26 cellular contexts compared by ENCODE assay signal in the genomic region with DNA sequence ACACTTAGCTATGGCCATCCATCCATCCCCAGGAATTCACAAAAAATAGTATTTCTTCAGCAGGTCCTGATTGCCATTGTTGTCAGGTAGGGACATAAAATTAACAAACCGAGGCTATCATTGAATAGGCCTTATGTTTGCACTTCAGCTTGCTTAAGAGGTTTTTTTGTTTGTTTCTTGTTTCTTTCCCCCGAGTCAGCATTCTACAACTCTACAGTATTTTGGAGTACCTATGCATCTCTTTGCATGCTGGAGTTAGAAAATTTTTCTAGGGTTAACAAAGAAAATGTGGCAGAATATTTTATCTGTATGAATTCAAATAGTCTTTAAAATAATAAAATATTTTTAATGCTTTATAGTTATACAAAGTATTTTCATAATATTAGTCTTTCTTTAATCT. TPM values are rescaled to one million over a fixed set of nuclear protein-coding genes. Genes with fewer than 3 reads are reported as not detected.
DNase-seq lines count a peak whose midpoint lies in the region; ATAC-seq, FAIRE-seq and TF ChIP-seq lines count a peak whose summit lies in the region.
"Had no signal": no experiment of that assay in that cellular context is flagged by ENCODE, and none has a peak within 500 bp of the region (broad histone marks: within the 10 kb centered on the region; RNA-seq: fewer than 3 reads in every experiment).

No MANE protein-coding gene starts in this region.

- H3K36me3 ChIP-seq in HepG2 (replicated peaks in 1 of 2; ENCODE audit: control insufficient read depth in 1 of 2, insufficient read depth in 2 of 2, low read length in 2 of 2) (no peaks in the 10 kb centered on the region), right lobe of liver (no peaks in the 10 kb centered on the region), K562 (ENCODE audit: control insufficient read depth, insufficient read depth, low read length) (no peaks in the 10 kb centered on the region)
- H3K36me3 ChIP-seq: BE2C, BLaER1 had no signal

- H3K4me3 ChIP-seq in HepG2 (replicated peaks in 1 of 3; ENCODE audit: insufficient read depth in 1 of 3, low read depth in 2 of 3, low read length in 3 of 3) (no peak overlapping the region), right lobe of liver (no peak overlapping the region), K562 (no peak overlapping the region)
- H3K4me3 ChIP-seq: BLaER1, GM12878 had no signal

- no peaks in the 10 kb centered on the region for H3K27me3 ChIP-seq in HepG2 (ENCODE audit: control insufficient read depth in 1 of 2, insufficient read depth in 2 of 2, low read length in 2 of 2)
- H3K27me3 ChIP-seq in right lobe of liver, result no peaks in the 10 kb centered on the region
- H3K27me3 ChIP-seq in K562 (ENCODE audit: control insufficient read depth in 2 of 2, insufficient read depth in 2 of 2, low read length in 2 of 2), result no peaks in the 10 kb centered on the region
- H3K27me3 ChIP-seq: BE2C, BLaER1 had no signal

- no peak overlapping the region for H2AFZ ChIP-seq in HepG2 (ENCODE audit: low read length)
- H2AFZ ChIP-seq in K562 (ENCODE audit: low read depth, low read length), result no peak overlapping the region

- intact Hi-C loops in HepG2 (cut with micrococcal nuclease; ENCODE audit: unreplicated experiment), result no loop called here
- intact Hi-C loops in right lobe of liver (cut with DNase I), result no loop called here
- intact Hi-C loops in K562 (cut with micrococcal nuclease), result no loop called here
- intact Hi-C loops in natural killer cell (cut with micrococcal nuclease), result no loop called here

- 2% methylated on average over 2 of the region's 2 CpGs for WGBS in HepG2 (ENCODE audit: low lambda C conversion rate)
- WGBS in right lobe of liver (ENCODE audit: insufficient coverage, low coverage, low lambda C conversion rate, missing lambda C conversion rate), result 51% methylated on average over 2 of the region's 2 CpGs
- 2% methylated on average over 2 of the region's 2 CpGs for WGBS in K562 (ENCODE audit: insufficient coverage, low coverage, missing lambda C conversion rate)

- TF ChIP-seq POLR2A in HepG2 (IDR thresholded peaks at IDR 0.05; ENCODE audit: insufficient read depth in 1 of 2, low read depth in 2 of 2, low read length in 2 of 2), result no peak
- no peak for TF ChIP-seq POLR2A in right lobe of liver (IDR thresholded peaks at IDR 0.05)
- no peak for TF ChIP-seq POLR2A in K562 (conservative IDR thresholded peaks at IDR 0.05)

- ATAC-seq in HepG2, result no peak
- ATAC-seq in right lobe of liver, result no peak
- no peak for ATAC-seq in K562
- no peak for ATAC-seq in natural killer cell
- ATAC-seq: GM12878 had no signal

- CTCF ChIA-PET in HepG2 (lab: Yijun Ruan, JAX; ENCODE audit: low intra/inter-chr PET ratio, low total read pairs), result no interaction called here
- CTCF ChIA-PET in K562 (lab: Yijun Ruan, JAX; ENCODE audit: low intra/inter-chr PET ratio), result no interaction called here

- POLR2A ChIA-PET in HepG2 (lab: Yijun Ruan, JAX) (no interaction called here), K562 (lab: Yijun Ruan, JAX) (interaction anchor here (0.8 kb wide), 1 partner anchor 12 kb away, joined by 3 read pairs; no protein-coding TSS in a partner anchor)

- no peak for DNase-seq in HepG2 (ENCODE audit: low spot score)
- DNase-seq in right lobe of liver, result no peak
- DNase-seq in K562 (ENCODE audit: extremely low read depth in 1 of 4, low spot score in 3 of 4), result no peak
- no peak for DNase-seq in natural killer cell
- DNase-seq in ecto neural progenitor cell (ENCODE audit: low spot score), result no peak
- DNase-seq: 8988T; ACHN; BE2C; C1 segment of cervical spinal cord; CD4-positive, alpha-beta memory T cell; CD4-positive, CD25-positive, alpha-beta regulatory T cell; CD8-positive, alpha-beta memory T cell; COR-L47; DMS 273 treated with DMSO at 0.1 percent for 48 hours; DMS153; DMS53; DMS79; DND-41; EL; GDM1 had no signal

- TF ChIP-seq EP300 in HepG2 (IDR thresholded peaks at IDR 0.05; ENCODE audit: low read depth in 2 of 2, low read length in 2 of 2), result no peak
- TF ChIP-seq EP300 in HepG2 (CRISPR knock-in tag; IDR thresholded peaks at IDR 0.05; ENCODE audit: borderline replicate concordance), result no peak
- no peak for TF ChIP-seq EP300 in K562 (IDR thresholded peaks at IDR 0.05; ENCODE audit: low read length)

- H3K4me2 ChIP-seq in HepG2 (ENCODE audit: low read depth, low read length) (no peak overlapping the region), K562 (ENCODE audit: insufficient read depth, low read length) (no peak overlapping the region)
- H3K4me2 ChIP-seq: BLaER1 had no signal

- H3K36me3 Mint-ChIP-seq in natural killer cell, result peaks cover 6% of the 10 kb centered on the region
- H3K36me3 Mint-ChIP-seq: CD14-positive monocyte; CD4-positive, alpha-beta memory T cell; CD4-positive, CD25-positive, alpha-beta regulatory T cell; CD8-positive, alpha-beta memory T cell had no signal

- TF ChIP-seq RAD21 in HepG2 (CRISPR knock-in tag; IDR thresholded peaks at IDR 0.05) (no peak), K562 (CRISPR knock-in tag; conservative IDR thresholded peaks at IDR 0.05 in 1 of 2, IDR thresholded peaks at IDR 0.05 in 1 of 2) (no peak)

- H3K27ac ChIP-seq in HepG2 (ENCODE audit: extremely low read length, insufficient read depth, low read length), result no peak overlapping the region
- H3K27ac ChIP-seq in right lobe of liver, result no peak overlapping the region
- H3K27ac ChIP-seq in K562 (ENCODE audit: extremely low read depth, low read depth, low read length), result no peak overlapping the region
- H3K27ac ChIP-seq: BLaER1 had no signal

- TF ChIP-seq CTCF in HepG2 (CRISPR knock-in tag; IDR thresholded peaks at IDR 0.05) (no peak), right lobe of liver (IDR thresholded peaks at IDR 0.05) (no peak), K562 (IDR thresholded peaks at IDR 0.05 in 2 of 3, conservative IDR thresholded peaks at IDR 0.05 in 1 of 3; ENCODE audit: insufficient read depth in 2 of 3, low read depth in 1 of 3, low read length in 3 of 3) (no peak), natural killer cell (IDR thresholded peaks at IDR 0.05) (no peak)

- H3K79me2 ChIP-seq in HepG2 (ENCODE audit: insufficient read depth, low read length) (no peaks in the 10 kb centered on the region), K562 (ENCODE audit: control insufficient read depth, insufficient read depth, low read length) (no peaks in the 10 kb centered on the region)

- in situ Hi-C loops in HepG2 (cut with HindIII; ENCODE audit: extremely low pct_ligation_motif_present, low pct_unique_long_range_greater_than_20kb), result no loop called here
- in situ Hi-C loops in K562 (cut with MboI), result no loop called here

- H3K4me1 Mint-ChIP-seq in natural killer cell, result no peaks in the 10 kb centered on the region
- H3K4me1 Mint-ChIP-seq: CD14-positive monocyte; CD4-positive, alpha-beta memory T cell; CD4-positive, CD25-positive, alpha-beta regulatory T cell; CD8-positive, alpha-beta memory T cell had no signal

- no peak for FAIRE-seq in HepG2 (lab: Jason Lieb, UNC)
- FAIRE-seq in K562 (lab: Jason Lieb, UNC), result no peak
- FAIRE-seq: A204.1, GM12878, GM12892, GM18507 had no signal

- no peaks in the 10 kb centered on the region for H3K27me3 Mint-ChIP-seq in natural killer cell (ENCODE audit: low read depth in 2 of 2)
- H3K27me3 Mint-ChIP-seq: CD4-positive, alpha-beta memory T cell; CD4-positive, CD25-positive, alpha-beta regulatory T cell; CD8-positive, alpha-beta memory T cell had no signal

- H3K9me3 Mint-ChIP-seq in natural killer cell, result peaks cover 17 to 19% of the 10 kb centered on the region in 2 donors

- H3K9ac ChIP-seq in HepG2 (ENCODE audit: insufficient read depth, low read depth, low read length) (no peak overlapping the region), K562 (ENCODE audit: insufficient read depth in 1 of 2, low read depth in 2 of 2, low read length in 2 of 2) (no peak overlapping the region)
- H3K9ac ChIP-seq: BLaER1 had no signal

- no peak overlapping the region for H3K4me3 Mint-ChIP-seq in natural killer cell
- H3K4me3 Mint-ChIP-seq: CD14-positive monocyte; CD4-positive, alpha-beta memory T cell; CD4-positive, CD25-positive, alpha-beta regulatory T cell; CD8-positive, alpha-beta memory T cell had no signal

- H3K9me3 ChIP-seq in HepG2 (ENCODE audit: low read length) (no peaks in the 10 kb centered on the region), right lobe of liver (no peaks in the 10 kb centered on the region), K562 (replicated peaks; ENCODE audit: control insufficient read depth, insufficient read depth, low read depth, low read length) (no peaks in the 10 kb centered on the region)
- H3K9me3 ChIP-seq: BE2C, BLaER1 had no signal

- H4K20me1 ChIP-seq in HepG2 (ENCODE audit: insufficient read depth, low read length) (no peaks in the 10 kb centered on the region), K562 (replicated peaks; ENCODE audit: control insufficient read depth, insufficient read depth, low read length) (no peaks in the 10 kb centered on the region)
- H4K20me1 ChIP-seq: BLaER1 had no signal

- no peak overlapping the region for H3K27ac Mint-ChIP-seq in natural killer cell
- H3K27ac Mint-ChIP-seq: CD14-positive monocyte; CD4-positive, alpha-beta memory T cell; CD4-positive, CD25-positive, alpha-beta regulatory T cell; CD8-positive, alpha-beta memory T cell had no signal

- H3K4me1 ChIP-seq in HepG2 (ENCODE audit: insufficient read depth, low read length), result no peaks in the 10 kb centered on the region
- H3K4me1 ChIP-seq in right lobe of liver, result no peaks in the 10 kb centered on the region
- H3K4me1 ChIP-seq in K562 (replicated peaks in 1 of 2; ENCODE audit: control insufficient read depth in 2 of 2, insufficient read depth in 2 of 2, low read length in 2 of 2), result no peaks in the 10 kb centered on the region
- H3K4me1 ChIP-seq: BE2C, BLaER1 had no signal

- no peaks in the 10 kb centered on the region for H3K9me1 ChIP-seq in K562 (ENCODE audit: control insufficient read depth, insufficient read depth, low read length)

- BruUV-seq in HepG2 (replicated peaks; lab: Mats Ljungman, UMichigan) (no TSS peak), K562 (replicated peaks; lab: Mats Ljungman, UMichigan) (no TSS peak)

RNA-seq across cellular contexts. Expression of a gene that starts 26.3 kb away (rescaled TPM):
- total RNA-seq in HepG2 (2016; rRNA removed; fragmentation: Illumina TruSeq; extraction: Trizol), result not detected in 2 replicates
- total RNA-seq in HepG2 (2016; cell fraction: cytosol; rRNA removed; fragmentation: Illumina TruSeq; extraction: Trizol; ENCODE audit: low read depth), result not detected in 2 replicates
- not detected in 2 replicates for total RNA-seq in HepG2 (2016; cell fraction: insoluble cytoplasmic fraction; rRNA removed; fragmentation: Illumina TruSeq; extraction: Trizol)
- not detected in 2 replicates for total RNA-seq in HepG2 (2016; cell fraction: membrane; rRNA removed; fragmentation: Illumina TruSeq; extraction: Trizol)
- total RNA-seq in HepG2 (2016; cell fraction: nucleus; rRNA removed; fragmentation: Illumina TruSeq; extraction: Trizol), result not detected in 2 replicates
- not detected in 2 replicates for polyA plus RNA-seq in HepG2 (2011; rRNA removed)
- polyA plus RNA-seq in HepG2 (2011; cell fraction: cytosol; rRNA removed), result not detected in 2 replicates
- polyA plus RNA-seq in HepG2 (2011; cell fraction: nucleus; rRNA removed), result not detected in 2 replicates
- polyA plus RNA-seq in HepG2 (2012), result not detected in 2 replicates
- not detected in 2 replicates for polyA plus RNA-seq in HepG2 (2016; cell fraction: cytosol; fragmentation: Illumina TruSeq; extraction: Trizol; ENCODE audit: low read depth)
- not detected in 2 replicates for polyA plus RNA-seq in HepG2 (2016; cell fraction: insoluble cytoplasmic fraction; fragmentation: Illumina TruSeq; extraction: Trizol; ENCODE audit: low read depth)
- not detected in 2 replicates for polyA plus RNA-seq in HepG2 (2016; cell fraction: membrane; fragmentation: Illumina TruSeq; extraction: Trizol; ENCODE audit: low read depth)
- not detected in 2 replicates for polyA plus RNA-seq in HepG2 (2016; cell fraction: nucleus; fragmentation: Illumina TruSeq; extraction: Trizol; ENCODE audit: insufficient read depth, low read depth)
- polyA minus RNA-seq in HepG2 (2011; rRNA and poly(A)+ RNA removed; ENCODE audit: low replicate concordance), result 0.14 TPM in 1 of 2 replicates, not detected in the other
- polyA minus RNA-seq in HepG2 (2011; cell fraction: cytosol; rRNA and poly(A)+ RNA removed), result not detected in 2 replicates
- polyA minus RNA-seq in HepG2 (2011; cell fraction: nucleus; rRNA and poly(A)+ RNA removed), result not detected in 2 replicates
- total RNA-seq in right lobe of liver, result 1 to 10 TPM in 1 of 6 experiments, under 1 TPM in 5; 0.25 to 1.1 (median 0.41) TPM
- total RNA-seq in K562 (2011; cell fraction: chromatin; rRNA removed; ENCODE audit: low replicate concordance), result not detected in 2 replicates
- not detected in 2 replicates for total RNA-seq in K562 (2011; cell fraction: nucleolus; rRNA removed)
- not detected in 2 replicates for total RNA-seq in K562 (2011; cell fraction: nucleoplasm; rRNA removed)
- total RNA-seq in K562 (2014; rRNA removed), result not detected in 2 replicates
- not detected in 2 replicates for total RNA-seq in K562 (2014; rRNA removed; fragmentation: Illumina TruSeq; extraction: Trizol)
- not detected in 2 replicates for total RNA-seq in K562 (2015; rRNA removed; fragmentation: Illumina TruSeq; extraction: Trizol)
- total RNA-seq in K562 (2021), result 0.04 TPM in 1 of 2 replicates, not detected in the other
- polyA plus RNA-seq in K562 (2011; rRNA removed), result not detected in 2 replicates
- polyA plus RNA-seq in K562 (2011; cell fraction: cytosol; rRNA removed), result not detected in 2 replicates
- 0.03 TPM in 1 of 2 replicates, not detected in the other for polyA plus RNA-seq in K562 (2011; cell fraction: nucleus; rRNA removed)
- not detected in 2 replicates for polyA plus RNA-seq in K562 (2012)
- polyA plus RNA-seq in K562 (2014; fragmentation: Illumina TruSeq; extraction: Trizol), result not detected in 2 replicates
- not detected for polyA plus RNA-seq in K562 (2014; fragmentation: Nextera tagmentation; extraction: Ambion mirVana)
- polyA plus RNA-seq in K562 (2014; rRNA removed), result not detected in 2 replicates
- not detected in 2 replicates for polyA minus RNA-seq in K562 (2011; rRNA and poly(A)+ RNA removed)
- polyA minus RNA-seq in K562 (2011; cell fraction: cytosol; rRNA and poly(A)+ RNA removed), result not detected in 2 replicates
- 0.11 TPM in 1 of 2 replicates, not detected in the other for polyA minus RNA-seq in K562 (2011; cell fraction: nucleus; rRNA and poly(A)+ RNA removed)
- not detected for total RNA-seq in natural killer cell
- total RNA-seq: CD4-positive, alpha-beta memory T cell; CD4-positive, CD25-positive, alpha-beta regulatory T cell; CD8-positive, alpha-beta memory T cell had no signal
- polyA plus RNA-seq: CD14-positive monocyte; CD4-positive, alpha-beta memory T cell; CD4-positive, CD25-positive, alpha-beta regulatory T cell; CD8-positive, alpha-beta memory T cell; GM12878 had no signal
